In the genomic region with DNA sequence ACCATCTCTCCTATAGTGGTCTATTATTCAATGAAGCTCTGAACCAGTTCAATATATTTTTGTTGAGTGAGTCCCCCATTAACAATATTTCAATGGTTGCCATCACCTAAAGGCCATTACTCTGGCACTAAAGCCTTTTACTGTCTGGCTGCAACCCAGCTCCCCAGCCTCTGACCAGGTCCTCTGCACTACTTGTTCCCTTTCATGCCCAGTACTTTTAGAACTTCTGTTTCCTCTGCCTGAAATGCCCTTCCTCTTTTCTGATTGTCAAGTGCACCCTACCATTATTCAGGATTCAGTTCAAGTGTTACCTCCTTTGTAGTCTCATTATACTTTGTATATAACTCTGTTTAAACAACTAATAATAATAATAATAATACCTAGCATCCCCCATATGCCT, we compare ENCODE assay signal across 14 cellular contexts.
"Had no signal": no experiment of that assay in that cellular context is flagged by ENCODE, and none has a peak within 500 bp of the region (broad histone marks: within the 10 kb centered on the region; RNA-seq: fewer than 3 reads in every experiment).

No MANE protein-coding gene starts in this region.

- H3K4me1 Mint-ChIP-seq: stimulated activated memory B cell treated with anti-CD40 and anti-IgM and Interleukin-4, amounts not matched to agents 10 μg/mL and 1 μg/mL and 100 μg/mL, for 72 hours had no signal

- H3K36me3 Mint-ChIP-seq: activated naive CD8-positive, alpha-beta T cell; memory B cell; naive thymus-derived CD8-positive, alpha-beta T cell; stimulated activated memory B cell treated with anti-CD40 and anti-IgM and Interleukin-4, amounts not matched to agents 10 μg/mL and 1 μg/mL and 100 μg/mL, for 72 hours had no signal

- H3K27ac Mint-ChIP-seq: activated CD8-positive, alpha-beta T cell treated with anti-CD3 and anti-CD28 coated beads for 36 hours; activated naive CD8-positive, alpha-beta T cell; memory B cell; stimulated activated memory B cell treated with anti-CD40 and anti-IgM and Interleukin-4, amounts not matched to agents 10 μg/mL and 1 μg/mL and 100 μg/mL, for 72 hours had no signal

- ATAC-seq: activated CD8-positive, alpha-beta T cell treated with anti-CD3 and anti-CD28 coated beads for 36 hours; left lung; naive thymus-derived CD8-positive, alpha-beta T cell; stimulated activated memory B cell treated with anti-CD40 and anti-IgM and Interleukin-4, amounts not matched to agents 10 μg/mL and 1 μg/mL and 100 μg/mL, for 72 hours had no signal

- FAIRE-seq: colon, endometrium had no signal

- H3K27me3 Mint-ChIP-seq: activated CD8-positive, alpha-beta T cell treated with anti-CD3 and anti-CD28 coated beads for 36 hours; activated naive CD8-positive, alpha-beta T cell; memory B cell had no signal

- H3K9me3 Mint-ChIP-seq: activated CD8-positive, alpha-beta T cell treated with anti-CD3 and anti-CD28 coated beads for 36 hours; memory B cell; naive thymus-derived CD8-positive, alpha-beta T cell; stimulated activated memory B cell treated with anti-CD40 and anti-IgM and Interleukin-4, amounts not matched to agents 10 μg/mL and 1 μg/mL and 100 μg/mL, for 72 hours had no signal

- H3K4me3 Mint-ChIP-seq: activated CD8-positive, alpha-beta T cell treated with anti-CD3 and anti-CD28 coated beads for 36 hours; activated naive CD8-positive, alpha-beta T cell; memory B cell; naive thymus-derived CD8-positive, alpha-beta T cell; stimulated activated memory B cell treated with anti-CD40 and anti-IgM and Interleukin-4, amounts not matched to agents 10 μg/mL and 1 μg/mL and 100 μg/mL, for 72 hours had no signal

- DNase-seq: activated CD4-positive, alpha-beta T cell treated with anti-CD3 and anti-CD28 coated beads for 4 hours; activated CD8-positive, alpha-beta memory T cell treated with anti-CD3 and anti-CD28 coated beads, Interleukin-2, amount 50 U/mL, for 48 hours; activated CD8-positive, alpha-beta T cell treated with anti-CD3 and anti-CD28 coated beads for 36 hours; activated gamma-delta T cell treated with Interleukin-2 at 50 U/mL for 16 hours; amniotic stem cell; islet precursor cell; left lung; naive thymus-derived CD8-positive, alpha-beta T cell; uterus had no signal
